25 cellular contexts compared by ENCODE assay signal in the genomic region with DNA sequence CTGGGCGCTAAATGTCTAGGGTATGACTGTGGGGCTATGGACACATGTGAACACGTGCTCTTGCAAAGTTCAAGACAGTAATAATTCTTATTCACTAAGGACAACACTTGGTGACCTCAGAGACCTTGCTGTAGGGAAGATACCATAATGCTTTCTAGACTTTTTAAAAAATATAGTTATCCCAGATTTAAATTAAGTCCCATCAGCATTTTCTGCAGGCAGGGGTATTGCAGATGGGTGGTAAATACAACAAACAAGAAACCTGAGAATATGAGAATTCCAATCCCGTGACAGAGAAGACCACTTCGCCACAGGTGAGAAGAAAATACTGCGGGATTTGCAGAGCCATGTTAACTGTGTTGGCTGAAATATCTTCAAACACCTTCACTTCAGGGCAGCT.
"Had no signal": no experiment of that assay in that cellular context is flagged by ENCODE, and none has a peak within 500 bp of the region (broad histone marks: within the 10 kb centered on the region; RNA-seq: fewer than 3 reads in every experiment).

No MANE protein-coding gene starts in this region.

- H3K4me1 ChIP-seq: SJSA1 had no signal

- H3K27ac ChIP-seq: SJSA1 had no signal

- ATAC-seq: T-cell had no signal

- H3K27me3 ChIP-seq: MG63 had no signal

- H3K9me3 ChIP-seq: MG63, SJSA1 had no signal

- H3K9me3 Mint-ChIP-seq: T-cell had no signal

- H3K36me3 ChIP-seq: MG63, SJSA1 had no signal

- FAIRE-seq: RCC 7860 had no signal

- H3K27ac Mint-ChIP-seq: IgD-negative memory B cell, T-cell had no signal

- H3K36me3 Mint-ChIP-seq: IgD-negative memory B cell, T-cell had no signal

- H3K4me1 Mint-ChIP-seq: IgD-negative memory B cell, T-cell had no signal

- H3K4me3 ChIP-seq: MG63, SJSA1, SK-N-MC had no signal

- DNase-seq: KBM-7, MG63, NCI-H1092, NCI-H1105 treated with DMSO at 0.1 percent for 48 hours, NCI-H1417 treated with DMSO at 0.1 percent for 48 hours, NCI-H146, NCI-H1694 treated with DMSO at 0.1 percent for 48 hours, NCI-H1930, NCI-H2081, NCI-H2107, NCI-H226, NCI-H446, NCI-H510A, NCI-H524 treated with DMSO at 0.1 percent for 48 hours, NCI-H69, NCI-H774, Right ventricle myocardium superior, RPMI8226, SIG-M5, SW 1271, T-cell had no signal

- H3K4me3 Mint-ChIP-seq: IgD-negative memory B cell, T-cell had no signal
